In genomic region chr4:86556791-86557415, GRCh38 we compare ENCODE assay signal across 13 cellular contexts. TPM values are rescaled to one million over a fixed set of nuclear protein-coding genes. Genes with fewer than 3 reads are reported as not detected.
DNase-seq lines count a peak whose midpoint lies in the region; ATAC-seq and TF ChIP-seq lines count a peak whose summit lies in the region.
"Had no signal": no experiment of that assay in that cellular context is flagged by ENCODE, and none has a peak within 500 bp of the region (broad histone marks: within the 10 kb centered on the region; RNA-seq: fewer than 3 reads in every experiment).

No MANE protein-coding gene starts in this region.

- H3K9ac ChIP-seq in MM.1S (ENCODE audit: low read length): no peak overlapping the region

- CTCF ChIA-PET in BJ (lab: Yijun Ruan, JAX): no interaction called here

- 0 out of 2 replicates have a peak overlapping the region, but pooled peaks have one; percentile 16 for H2AFZ ChIP-seq in MM.1S (ENCODE audit: low read length)

- H3K27ac ChIP-seq in MM.1S (ENCODE audit: low read length) (peak overlapping the region; percentile 19; the same call in 1 of the 2 replicates), epithelial cell of prostate (peak overlapping the region; percentile 81)
- H3K27ac ChIP-seq: spleen had no signal

- no peaks in the 10 kb centered on the region for H4K20me1 ChIP-seq in MM.1S (ENCODE audit: insufficient read depth, low read length)

- H3K27me3 ChIP-seq in BJ (ENCODE audit: control insufficient read depth, insufficient read depth, low read length) (no peaks in the 10 kb centered on the region), MM.1S (replicated peaks; ENCODE audit: insufficient read depth, low read length) (no peaks in the 10 kb centered on the region)

- DNase-seq in BJ (ENCODE audit: low read depth) (peak; percentile 19), MM.1S (no peak), epithelial cell of prostate (ENCODE audit: low read depth, low spot score) (peak; percentile 14), DMS153 (lab: John Stamatoyannopoulos, UW) (no peak), HuH-7.5 (ENCODE audit: low spot score) (no peak)
- DNase-seq in effector CD4-positive, alpha-beta T cell: no peak
- DNase-seq: amniotic stem cell; CD4-positive, CD25-positive, alpha-beta regulatory T cell; NCI-H1436; spleen had no signal

- TF ChIP-seq CTCF in BJ (IDR thresholded peaks at IDR 0.05; ENCODE audit: insufficient read depth, low read depth, low read length) (no peak), MM.1S (IDR thresholded peaks at IDR 0.05; ENCODE audit: low read length) (no peak)

- H3K9me3 ChIP-seq in MM.1S (replicated peaks; ENCODE audit: insufficient read depth, low read length): no peaks in the 10 kb centered on the region
- H3K9me3 ChIP-seq: spleen, thoracic aorta had no signal

- H3K4me2 ChIP-seq in MM.1S (ENCODE audit: low read depth, low read length): peak overlapping the region; percentile 58

- H3K4me3 ChIP-seq in BJ (ENCODE audit: low read depth, low read length) (no peak overlapping the region), MM.1S (ENCODE audit: low read length) (peak overlapping the region; percentile 12; the same call in 1 of the 2 replicates)
- H3K4me3 ChIP-seq: spleen, thoracic aorta had no signal

- H3K4me1 ChIP-seq in MM.1S (ENCODE audit: low read length): peaks cover 4% of the 10 kb centered on the region; the same call in 1 of the 2 replicates

- POLR2A ChIA-PET in BJ (lab: Charles Lee): no interaction called here

- H3F3A ChIP-seq in MM.1S (ENCODE audit: insufficient read depth, low read length): 0 out of 2 replicates have a peak, but pooled peaks cover 3% of the 10 kb centered on the region

- no peaks in the 10 kb centered on the region for H3K79me2 ChIP-seq in MM.1S (ENCODE audit: low read length)

- H3K9me2 ChIP-seq in MM.1S (replicated peaks; ENCODE audit: insufficient read depth, low read length): no peaks in the 10 kb centered on the region

- H3K36me3 ChIP-seq in BJ (ENCODE audit: control insufficient read depth, insufficient read depth, low read length) (no peaks in the 10 kb centered on the region), MM.1S (replicated peaks; ENCODE audit: insufficient read depth, low read length) (no peaks in the 10 kb centered on the region)
- H3K36me3 ChIP-seq: spleen, thoracic aorta had no signal

- ATAC-seq in GM21529 (IDR thresholded peaks at IDR 0.05; ENCODE audit: unreplicated experiment): peak; percentile 45
- ATAC-seq in HG03045 (IDR thresholded peaks at IDR 0.05; ENCODE audit: unreplicated experiment): no peak

RNA-seq across cellular contexts. Expression of gene PTPN13, which starts 37.2 kb away (rescaled TPM):
- polyA plus RNA-seq in BJ (2011; rRNA removed): 19.4 and 38.4 TPM in 2 replicates
- polyA minus RNA-seq in BJ (2011; rRNA and poly(A)+ RNA removed): 39.9 and 50.2 TPM in 2 replicates

Comparison
In these comparisons a context has a peak if more than half of its experiments do, and no peak if none do; other contexts are left out.
1. DNase-seq: peak in BJ (single experiment) and epithelial cell of prostate (single experiment); none in MM.1S (single experiment), DMS153 (single experiment), effector CD4-positive, alpha-beta T cell (single experiment) and HuH-7.5 (single experiment).